ENCODE assay signal across 9 cellular contexts in genomic region chr2:218895758-218896500, GRCh38. TPM values are rescaled to one million over a fixed set of nuclear protein-coding genes. Genes with fewer than 3 reads are reported as not detected.
DNase-seq lines count a peak whose midpoint lies in the region; ATAC-seq and TF ChIP-seq lines count a peak whose summit lies in the region.
"Had no signal": no experiment of that assay in that cellular context is flagged by ENCODE, and none has a peak within 500 bp of the region (broad histone marks: within the 10 kb centered on the region; RNA-seq: fewer than 3 reads in every experiment).

No MANE protein-coding gene starts in this region.

- H3K27me3 ChIP-seq in spleen (replicated peaks in 1 of 7): peaks cover 0 to 94% (median 37%) of the 10 kb centered on the region in 7 donors

- CTCF ChIA-PET in activated CD4-positive, alpha-beta T cell treated with anti-CD3 and anti-CD28 coated beads for 36 hours (lab: Charles Lee): interaction anchor here (0.6 to 10.1 kb wide), 7 partner anchors 8 to 186 kb away, joined by 3 to 620 read pairs (median 7); partner anchors contain the start of genes TTLL4 and WNT10A

- peaks cover 59% of the 10 kb centered on the region for H3K4me1 Mint-ChIP-seq in activated CD4-positive, alpha-beta T cell treated with anti-CD3 and anti-CD28 coated beads for 36 hours
- H3K4me1 Mint-ChIP-seq in activated T-cell treated with anti-CD3 and anti-CD28 coated beads, Interleukin-2, amount 50 U/mL, for 24 hours (ENCODE audit: low read depth): peaks cover 62% of the 10 kb centered on the region

- TF ChIP-seq CTCF in spleen (IDR thresholded peaks at IDR 0.05 in 8 of 11, conservative IDR thresholded peaks at IDR 0.05 in 3 of 11) (no peak), foreskin fibroblast (IDR thresholded peaks at IDR 0.05; ENCODE audit: low read depth, low read length) (no peak)

- no peaks in the 10 kb centered on the region for H3K9me3 ChIP-seq in spleen

- peak; percentile 28 for ATAC-seq in activated CD4-positive, alpha-beta T cell treated with anti-CD3 and anti-CD28 coated beads for 36 hours
- ATAC-seq in HG03060 (IDR thresholded peaks at IDR 0.05; ENCODE audit: low read depth, unreplicated experiment): peak; percentile 20

- H3K36me3 ChIP-seq in spleen: no peaks in the 10 kb centered on the region

- peak; percentile 31 for DNase-seq in activated CD4-positive, alpha-beta T cell treated with anti-CD3 and anti-CD28 coated beads for 36 hours
- no peak for DNase-seq in activated CD4-positive, alpha-beta T cell treated with anti-CD3 and anti-CD28 coated beads, Interleukin-2, amount 50 U/mL, for 4 hours
- no peak for DNase-seq in activated T-cell treated with anti-CD3 and anti-CD28 coated beads, Interleukin-2, amount 50 U/mL, for 24 hours
- no peak for DNase-seq in spleen
- DNase-seq in NCI-H1930 (lab: John Stamatoyannopoulos, UW): no peak
- DNase-seq in stimulated activated CD4-positive, alpha-beta T cell treated with anti-CD3 and anti-CD28 coated beads, Interleukin-4, amount 100 ng/mL, for 1 hour: no peak
- DNase-seq in foreskin fibroblast: no peak

- H3K4me1 ChIP-seq in spleen: peaks cover 31 to 76% (median 65%) of the 10 kb centered on the region in 6 donors

- H3K9me3 Mint-ChIP-seq in activated CD4-positive, alpha-beta T cell treated with anti-CD3 and anti-CD28 coated beads for 36 hours (ENCODE audit: low read depth): no peaks in the 10 kb centered on the region
- H3K9me3 Mint-ChIP-seq in activated T-cell treated with anti-CD3 and anti-CD28 coated beads, Interleukin-2, amount 50 U/mL, for 24 hours: no peaks in the 10 kb centered on the region

- peaks cover 2% of the 10 kb centered on the region for H3K36me3 Mint-ChIP-seq in activated CD4-positive, alpha-beta T cell treated with anti-CD3 and anti-CD28 coated beads for 36 hours (ENCODE audit: low read depth)
- no peaks in the 10 kb centered on the region for H3K36me3 Mint-ChIP-seq in activated T-cell treated with anti-CD3 and anti-CD28 coated beads, Interleukin-2, amount 50 U/mL, for 24 hours (ENCODE audit: low read depth)

- WGBS in spleen, 5 donors: 19 to 31% (median 26%) methylated on average over 8 of the region's 8 CpGs

- H3K27ac Mint-ChIP-seq in activated CD4-positive, alpha-beta T cell treated with anti-CD3 and anti-CD28 coated beads for 36 hours: peak overlapping the region; percentile 92
- peak overlapping the region; percentile 84 for H3K27ac Mint-ChIP-seq in activated T-cell treated with anti-CD3 and anti-CD28 coated beads, Interleukin-2, amount 50 U/mL, for 24 hours

- peak overlapping the region; percentile 53 for H3K4me3 Mint-ChIP-seq in activated CD4-positive, alpha-beta T cell treated with anti-CD3 and anti-CD28 coated beads for 36 hours
- H3K4me3 Mint-ChIP-seq in activated T-cell treated with anti-CD3 and anti-CD28 coated beads, Interleukin-2, amount 50 U/mL, for 24 hours: peak overlapping the region; percentile 54

- H3K27me3 Mint-ChIP-seq in activated CD4-positive, alpha-beta T cell treated with anti-CD3 and anti-CD28 coated beads for 36 hours: peaks cover 17% of the 10 kb centered on the region
- H3K27me3 Mint-ChIP-seq in activated T-cell treated with anti-CD3 and anti-CD28 coated beads, Interleukin-2, amount 50 U/mL, for 24 hours: peaks cover 22% of the 10 kb centered on the region

- intact Hi-C loops in activated CD4-positive, alpha-beta T cell treated with anti-CD3 and anti-CD28 coated beads for 36 hours (cut with DNase I, micrococcal nuclease): loop anchor here (1.0 to 5.0 kb wide), 14 partner anchors 13 to 669 kb away; partner anchors contain the start of genes BCS1L (in 2 of the 2), ZNF142 (in 2 of the 2), CHPF (in 1 of the 2) and CNOT9 (in 1 of the 2)
- intact Hi-C loops in spleen (cut with DNase I; ENCODE audit: low total_unique reads): no loop called here

- H3K4me3 ChIP-seq in spleen (peak overlapping the region in 2 of 8 donors; percentile 21 to 67), foreskin fibroblast (ENCODE audit: low read depth in 1 of 2, low read length in 2 of 2) (no peak overlapping the region)

- H3K27ac ChIP-seq in spleen: peak overlapping the region in 5 of 8 donors; percentile 24 to 86 (median 65)

- no peak for TF ChIP-seq POLR2A in spleen (IDR thresholded peaks at IDR 0.05)

- POLR2A ChIA-PET in activated CD4-positive, alpha-beta T cell treated with anti-CD3 and anti-CD28 coated beads for 36 hours (lab: Charles Lee): interaction anchor here (0.9 to 1.9 kb wide), 3 partner anchors 8 to 21 kb away, joined by 3 to 8 read pairs (median 4); partner anchors contain the start of gene WNT10A

RNA-seq across cellular contexts. Expression of gene WNT10A, which starts 15.3 kb away (rescaled TPM):
- 1 to 10 TPM; 5.4 to 6.0 TPM for total RNA-seq in activated CD4-positive, alpha-beta T cell treated with anti-CD3 and anti-CD28 coated beads for 36 hours
- total RNA-seq in spleen: 1 to 10 TPM; 1.6 to 7.9 (median 3.5) TPM
- polyA plus RNA-seq in spleen: 1 to 10 TPM; 1.5 to 2.5 (median 1.5) TPM

RNA-seq across cellular contexts. Expression of gene WNT6, which starts 36.3 kb away (rescaled TPM):
- under 1 TPM in 1 of 2 experiments, not detected in 1; 0.30 TPM for total RNA-seq in activated CD4-positive, alpha-beta T cell treated with anti-CD3 and anti-CD28 coated beads for 36 hours
- total RNA-seq in spleen: 10 to 100 TPM in 3 of 7 donors, 1 to 10 TPM in 4; 2.2 to 10.9 (median 10.0) TPM
- 1 to 10 TPM; 1.1 to 4.0 (median 1.1) TPM for polyA plus RNA-seq in spleen
- total RNA-seq: T-helper 2 cell treated with Interferon-gamma antibody and Interleukin-4, amounts not matched to agents 100 ng/mL and 5 ng/mL, for 36 hours had no signal
